Comparison of ENCODE assay signal across 1 cellular context in the genomic region with DNA sequence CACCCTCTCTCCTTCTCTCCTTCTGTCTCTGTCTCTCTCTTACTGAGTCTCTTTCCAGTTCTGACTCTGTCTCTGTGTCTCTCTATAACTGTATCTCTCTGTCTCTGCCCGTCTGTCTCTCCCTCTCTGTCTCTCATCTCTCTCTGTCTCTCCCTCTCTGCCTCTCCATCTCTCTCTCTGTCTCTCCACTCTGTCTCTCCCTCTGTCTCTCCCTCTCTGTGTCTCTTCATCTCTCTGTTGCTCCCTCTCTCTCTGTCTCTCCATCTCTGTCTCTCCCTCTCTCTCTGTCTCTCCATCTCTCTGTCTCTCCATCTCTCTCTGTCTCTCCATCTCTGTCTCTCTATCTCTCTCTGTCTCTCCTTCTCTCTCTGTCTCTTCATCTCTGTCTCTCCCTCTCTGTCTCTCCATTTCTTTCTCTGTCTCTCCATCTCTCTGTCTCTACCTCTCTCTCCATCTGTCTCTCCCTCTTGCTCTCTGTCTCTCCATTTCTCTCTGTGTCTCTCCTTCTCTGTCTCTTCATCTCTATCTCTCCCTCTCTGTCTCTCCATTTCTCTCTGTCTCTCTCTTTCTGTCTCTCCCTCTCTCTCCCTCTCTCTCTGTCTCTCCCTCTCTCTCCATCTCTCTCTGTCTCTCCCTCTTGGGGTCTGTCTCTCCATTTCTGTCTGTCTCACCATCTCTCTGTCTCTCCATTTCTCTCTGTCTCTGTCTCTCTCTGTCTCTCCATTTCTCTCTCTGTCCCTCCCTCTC.
TF ChIP-seq lines count a peak whose summit lies in the region.

No MANE protein-coding gene starts in this region.

TF ChIP-seq in endothelial cell of umbilical vein, 7 proteins besides CTCF, POLR2A, EP300 and RAD21:
- TF ChIP-seq POLR2AphosphoS5 (IDR thresholded peaks at IDR 0.05; ENCODE audit: insufficient read depth, low read depth, low read length) (no peak), MYC (IDR thresholded peaks at IDR 0.05; ENCODE audit: low read depth, low read length) (no peak), EZH2 (IDR thresholded peaks at IDR 0.05; ENCODE audit: borderline replicate concordance, low read depth, low read length, severe bottlenecking) (peak; percentile 39)
